18 cellular contexts compared by ENCODE assay signal in the genomic region with DNA sequence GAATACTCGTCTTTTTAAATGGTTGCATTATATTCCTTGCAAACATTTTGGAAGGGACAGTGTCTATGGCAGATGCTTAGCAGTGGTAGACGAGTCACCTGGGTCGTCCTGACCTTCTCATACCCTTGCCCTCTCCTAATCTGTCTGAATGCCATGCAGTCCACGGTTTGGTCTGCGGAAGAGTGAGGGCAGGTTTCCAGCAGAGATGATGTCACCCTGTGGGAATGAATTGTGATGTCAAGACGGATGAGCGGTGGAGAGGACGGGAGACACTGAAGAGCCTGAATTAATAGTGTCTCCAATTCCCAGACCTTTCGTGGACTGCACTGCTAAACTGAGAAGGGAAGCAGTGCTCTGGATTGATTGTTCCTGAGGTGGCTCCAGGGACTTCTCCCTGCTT.
DNase-seq lines count a peak whose midpoint lies in the region; ATAC-seq, FAIRE-seq and TF ChIP-seq lines count a peak whose summit lies in the region.
"Had no signal": no experiment of that assay in that cellular context is flagged by ENCODE, and none has a peak within 500 bp of the region (broad histone marks: within the 10 kb centered on the region; RNA-seq: fewer than 3 reads in every experiment).

No MANE protein-coding gene starts in this region.

- no peak overlapping the region for H4K8ac ChIP-seq in mesendoderm (ENCODE audit: low read depth, low read length)

- intact Hi-C loops in OCI-LY7 (cut with micrococcal nuclease; ENCODE audit: unreplicated experiment): no loop called here

- H2BK120ac ChIP-seq in mesendoderm (ENCODE audit: low read depth, low read length): no peak overlapping the region

- H3K27me3 ChIP-seq in mesendoderm (ENCODE audit: insufficient read depth, low read length, poor library complexity): no peaks in the 10 kb centered on the region

- H2BK15ac ChIP-seq in mesendoderm (replicated peaks; ENCODE audit: low read depth): no peak overlapping the region

- CTCF ChIA-PET in OCI-LY7 (lab: Charles Lee; ENCODE audit: unreplicated experiment): no interaction called here

- H3K4me3 ChIP-seq in fibroblast of mammary gland (ENCODE audit: control insufficient read depth, low read depth, low read length): no peak overlapping the region
- H3K4me3 ChIP-seq in mesendoderm (ENCODE audit: low read length): no peak overlapping the region
- H3K4me3 ChIP-seq in OCI-LY7 (ENCODE audit: low read depth, low read length, poor library complexity, severe bottlenecking): no peak overlapping the region

- no peak for ATAC-seq in stimulated activated naive CD8-positive, alpha-beta T cell treated with anti-CD3 and anti-CD28 coated beads, Interleukin-15, amount 100 ng/mL, for 72 hours
- no peak for ATAC-seq in HG02884 (IDR thresholded peaks at IDR 0.05; ENCODE audit: unreplicated experiment)

- no peak overlapping the region for H3K9ac ChIP-seq in mesendoderm (ENCODE audit: low read length)

- H3K79me2 ChIP-seq in mesendoderm (ENCODE audit: control insufficient read depth, insufficient read depth, low read length) (no peaks in the 10 kb centered on the region), OCI-LY7 (ENCODE audit: insufficient read depth, low read depth, low read length) (no peaks in the 10 kb centered on the region)

- TF ChIP-seq CTCF in fibroblast of mammary gland (conservative IDR thresholded peaks at IDR 0.05; ENCODE audit: control insufficient read depth, insufficient read depth, low read depth, low read length) (no peak), OCI-LY7 (conservative IDR thresholded peaks at IDR 0.05; ENCODE audit: low read length) (no peak)

- no peaks in the 10 kb centered on the region for H3K4me1 Mint-ChIP-seq in stimulated activated naive CD8-positive, alpha-beta T cell treated with anti-CD3 and anti-CD28 coated beads, Interleukin-15, amount 100 ng/mL, for 72 hours

- no TSS peak for BruUV-seq in OCI-LY7 (replicated peaks; lab: Mats Ljungman, UMichigan)

- H3K4ac ChIP-seq in mesendoderm (ENCODE audit: low read depth, low read length): no peak overlapping the region

- H3K18ac ChIP-seq in mesendoderm (ENCODE audit: low read length): no peak overlapping the region

- no peaks in the 10 kb centered on the region for H3K36me3 ChIP-seq in mesendoderm (ENCODE audit: control insufficient read depth, insufficient read depth, low read length)
- no peaks in the 10 kb centered on the region for H3K36me3 ChIP-seq in OCI-LY7 (ENCODE audit: insufficient read depth, low read length)

- H3K23ac ChIP-seq in mesendoderm (ENCODE audit: low read length): no peak overlapping the region

- H3K27ac ChIP-seq in mesendoderm (ENCODE audit: low read depth, low read length) (no peak overlapping the region), OCI-LY7 (ENCODE audit: low read depth, low read length, poor library complexity, severe bottlenecking) (no peak overlapping the region)

- POLR2A ChIA-PET in OCI-LY7 (lab: Charles Lee): no interaction called here

- no peaks in the 10 kb centered on the region for H3K9me3 ChIP-seq in OCI-LY7 (ENCODE audit: low read length)

- no peaks in the 10 kb centered on the region for H3K9me3 Mint-ChIP-seq in stimulated activated naive CD8-positive, alpha-beta T cell treated with anti-CD3 and anti-CD28 coated beads, Interleukin-15, amount 100 ng/mL, for 72 hours
- H3K9me3 Mint-ChIP-seq: activated CD4-positive, alpha-beta memory T cell treated with anti-CD3 and anti-CD28 coated beads for 36 hours; activated T-helper 1 cell treated with anti-CD3 and anti-CD28 coated beads, Interleukin-12 subunit alpha, Interleukin-12 subunit beta, Interleukin-2, Interleukin-4 antibody, amounts not matched to agents 30 ng/mL and 10 ng/mL and 1 ng/mL, durations not matched to agents 14 hours and 24 hours and 36 hours had no signal

- no CpG with 5 or more reads among the region's 9 CpGs for WGBS in mesendoderm (ENCODE audit: extremely low coverage, insufficient coverage, low lambda C conversion rate)

- H2AFZ ChIP-seq in OCI-LY7 (ENCODE audit: low read length): no peak overlapping the region

- DNase-seq in Daoy (ENCODE audit: low read depth): peak; percentile 64
- peak; percentile 12 for DNase-seq in RCC 7860 (ENCODE audit: low spot score)
- peak; percentile 52 for DNase-seq in fibroblast of mammary gland (ENCODE audit: low read depth)
- DNase-seq in mesendoderm: peak; percentile 70
- no peak for DNase-seq in stimulated activated naive CD8-positive, alpha-beta T cell treated with anti-CD3 and anti-CD28 coated beads, Interleukin-15, amount 100 ng/mL, for 72 hours
- no peak for DNase-seq in pons (ENCODE audit: low spot score)
- no peak for DNase-seq in OCI-LY7 (ENCODE audit: low spot score)
- DNase-seq: activated CD4-positive, alpha-beta memory T cell treated with anti-CD3 and anti-CD28 coated beads for 36 hours; AML-193; effector CD4-positive, alpha-beta T cell; HCEC 1CT; Karpas-422; midbrain; NCI-H187 treated with DMSO at 0.1 percent for 48 hours; NCI-H69; posterior cingulate gyrus had no signal

- no peak overlapping the region for H3K27ac Mint-ChIP-seq in stimulated activated naive CD8-positive, alpha-beta T cell treated with anti-CD3 and anti-CD28 coated beads, Interleukin-15, amount 100 ng/mL, for 72 hours
- H3K27ac Mint-ChIP-seq: activated CD4-positive, alpha-beta memory T cell treated with anti-CD3 and anti-CD28 coated beads for 36 hours; activated T-helper 1 cell treated with anti-CD3 and anti-CD28 coated beads, Interleukin-12 subunit alpha, Interleukin-12 subunit beta, Interleukin-2, Interleukin-4 antibody, amounts not matched to agents 30 ng/mL and 10 ng/mL and 1 ng/mL, durations not matched to agents 14 hours and 24 hours and 36 hours had no signal

- no peak for FAIRE-seq in RCC 7860 (lab: Jason Lieb, UNC)

- H3K79me1 ChIP-seq in mesendoderm (ENCODE audit: low read length): no peaks in the 10 kb centered on the region

- H3K56ac ChIP-seq in mesendoderm (ENCODE audit: low read length): no peak overlapping the region

- no peak overlapping the region for H3K4me3 Mint-ChIP-seq in stimulated activated naive CD8-positive, alpha-beta T cell treated with anti-CD3 and anti-CD28 coated beads, Interleukin-15, amount 100 ng/mL, for 72 hours
- H3K4me3 Mint-ChIP-seq: activated CD4-positive, alpha-beta memory T cell treated with anti-CD3 and anti-CD28 coated beads for 36 hours; activated T-helper 1 cell treated with anti-CD3 and anti-CD28 coated beads, Interleukin-12 subunit alpha, Interleukin-12 subunit beta, Interleukin-2, Interleukin-4 antibody, amounts not matched to agents 30 ng/mL and 10 ng/mL and 1 ng/mL, durations not matched to agents 14 hours and 24 hours and 36 hours had no signal

- H3K9me2 ChIP-seq in OCI-LY7 (ENCODE audit: insufficient read depth, low read length): no peaks in the 10 kb centered on the region

- no peak overlapping the region for H2AK5ac ChIP-seq in mesendoderm (ENCODE audit: low read length)

- H4K20me1 ChIP-seq in OCI-LY7 (ENCODE audit: insufficient read depth, low read length): no peaks in the 10 kb centered on the region

- no peak overlapping the region for H2BK5ac ChIP-seq in mesendoderm (ENCODE audit: low read length)

- H3K27me3 Mint-ChIP-seq in stimulated activated naive CD8-positive, alpha-beta T cell treated with anti-CD3 and anti-CD28 coated beads, Interleukin-15, amount 100 ng/mL, for 72 hours: peaks cover 8% of the 10 kb centered on the region

- H3K4me2 ChIP-seq in mesendoderm (ENCODE audit: low read length) (no peak overlapping the region), OCI-LY7 (ENCODE audit: low read length) (no peak overlapping the region)

- H4K5ac ChIP-seq in mesendoderm (ENCODE audit: low read length): no peak overlapping the region

- no peaks in the 10 kb centered on the region for H3K4me1 ChIP-seq in mesendoderm (ENCODE audit: control insufficient read depth, low read depth, low read length)
- no peaks in the 10 kb centered on the region for H3K4me1 ChIP-seq in OCI-LY7 (ENCODE audit: insufficient read depth, low read length, poor library complexity, severe bottlenecking)

Comparison
In these comparisons a context has a peak if more than half of its experiments do, and no peak if none do; other contexts are left out.
1. DNase-seq: peak in Daoy (single experiment), RCC 7860 (single experiment), fibroblast of mammary gland (single experiment) and mesendoderm (single experiment); none in stimulated activated naive CD8-positive, alpha-beta T cell treated with anti-CD3 and anti-CD28 coated beads, Interleukin-15, amount 100 ng/mL, for 72 hours (0 of 2), pons (single experiment) and OCI-LY7 (single experiment).